ENCODE assay signal across 1 cellular context in the genomic region with DNA sequence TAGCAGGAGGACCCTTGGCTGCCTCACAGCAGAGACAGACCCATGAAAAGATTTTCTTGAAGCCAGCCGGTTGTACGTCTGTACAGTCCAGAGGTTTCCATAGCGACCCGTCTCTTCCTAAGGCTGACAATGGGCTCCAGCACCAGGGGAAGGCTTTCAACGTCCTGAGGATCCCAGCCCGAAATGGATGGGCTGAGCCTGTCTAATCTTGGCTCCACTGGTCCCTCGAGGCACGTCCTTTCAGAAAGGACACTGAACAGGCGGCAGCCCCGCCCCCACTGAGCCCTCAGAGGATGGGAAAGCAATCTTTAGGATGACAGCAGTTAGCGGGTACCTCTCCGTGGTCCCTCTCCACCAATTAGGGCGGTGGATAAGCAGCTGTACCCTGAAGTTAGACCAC.
TF ChIP-seq lines count a peak whose summit lies in the region.

No MANE protein-coding gene starts in this region.

TF ChIP-seq in IMR-90, 13 proteins besides CTCF, POLR2A, EP300 and RAD21:
- no peak for TF ChIP-seq CEBPB (IDR thresholded peaks at IDR 0.05; ENCODE audit: low read depth, low read length)
- TF ChIP-seq MAFK (IDR thresholded peaks at IDR 0.05; ENCODE audit: low read depth, low read length), result no peak
- TF ChIP-seq MAZ (IDR thresholded peaks at IDR 0.05; ENCODE audit: borderline replicate concordance, low read depth, low read length), result no peak
- TF ChIP-seq CHD1 (IDR thresholded peaks at IDR 0.05; ENCODE audit: low read depth, low read length), result no peak
- TF ChIP-seq, protein P1, sequence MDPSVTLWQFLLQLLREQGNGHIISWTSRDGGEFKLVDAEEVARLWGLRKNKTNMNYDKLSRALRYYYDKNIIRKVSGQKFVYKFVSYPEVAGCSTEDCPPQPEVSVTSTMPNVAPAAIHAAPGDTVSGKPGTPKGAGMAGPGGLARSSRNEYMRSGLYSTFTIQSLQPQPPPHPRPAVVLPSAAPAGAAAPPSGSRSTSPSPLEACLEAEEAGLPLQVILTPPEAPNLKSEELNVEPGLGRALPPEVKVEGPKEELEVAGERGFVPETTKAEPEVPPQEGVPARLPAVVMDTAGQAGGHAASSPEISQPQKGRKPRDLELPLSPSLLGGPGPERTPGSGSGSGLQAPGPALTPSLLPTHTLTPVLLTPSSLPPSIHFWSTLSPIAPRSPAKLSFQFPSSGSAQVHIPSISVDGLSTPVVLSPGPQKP (IDR thresholded peaks at IDR 0.05; ENCODE audit: borderline replicate concordance, low read depth, low read length), result no peak
- TF ChIP-seq, protein P2, sequence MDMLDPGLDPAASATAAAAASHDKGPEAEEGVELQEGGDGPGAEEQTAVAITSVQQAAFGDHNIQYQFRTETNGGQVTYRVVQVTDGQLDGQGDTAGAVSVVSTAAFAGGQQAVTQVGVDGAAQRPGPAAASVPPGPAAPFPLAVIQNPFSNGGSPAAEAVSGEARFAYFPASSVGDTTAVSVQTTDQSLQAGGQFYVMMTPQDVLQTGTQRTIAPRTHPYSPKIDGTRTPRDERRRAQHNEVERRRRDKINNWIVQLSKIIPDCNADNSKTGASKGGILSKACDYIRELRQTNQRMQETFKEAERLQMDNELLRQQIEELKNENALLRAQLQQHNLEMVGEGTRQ (IDR thresholded peaks at IDR 0.05; ENCODE audit: low read depth, low read length), result no peak
- TF ChIP-seq RFX5 (IDR thresholded peaks at IDR 0.05; ENCODE audit: low read depth, low read length), result no peak
- TF ChIP-seq BHLHE40 (IDR thresholded peaks at IDR 0.05; ENCODE audit: low read depth, low read length), result no peak
- TF ChIP-seq NFE2L2 (IDR thresholded peaks at IDR 0.05; ENCODE audit: low read depth, low read length), result no peak
- TF ChIP-seq SMC3 (IDR thresholded peaks at IDR 0.05; ENCODE audit: low read depth, low read length), result no peak
- TF ChIP-seq MXI1 (IDR thresholded peaks at IDR 0.05; ENCODE audit: borderline replicate concordance, low read depth, low read length), result no peak
- no peak for TF ChIP-seq RCOR1 (IDR thresholded peaks at IDR 0.05; ENCODE audit: insufficient replicate concordance, low read length)
- no peak for TF ChIP-seq FOS (IDR thresholded peaks at IDR 0.05; ENCODE audit: low read depth, low read length)
